24 cellular contexts compared by ENCODE assay signal in the genomic region with DNA sequence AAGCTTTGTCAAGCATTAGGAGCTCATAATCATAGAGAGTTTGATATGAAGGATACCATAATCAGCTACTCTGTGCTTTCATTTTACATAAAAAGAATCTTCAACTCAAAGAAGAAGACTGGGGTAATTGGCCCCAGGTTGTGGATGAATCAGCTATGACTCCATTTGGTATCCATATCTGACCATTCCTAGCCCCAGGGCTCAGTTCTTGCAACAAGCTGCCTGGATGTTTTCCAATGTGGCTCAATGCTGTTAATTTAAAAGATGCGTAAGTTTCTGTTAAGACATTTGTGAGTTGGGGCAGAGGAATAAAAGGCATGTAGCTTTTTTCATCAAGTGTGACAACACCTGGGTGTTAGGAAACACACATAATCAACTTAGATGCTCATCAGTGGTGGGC.
DNase-seq lines count a peak whose midpoint lies in the region; FAIRE-seq and TF ChIP-seq lines count a peak whose summit lies in the region.
"Had no signal": no experiment of that assay in that cellular context is flagged by ENCODE, and none has a peak within 500 bp of the region (broad histone marks: within the 10 kb centered on the region; RNA-seq: fewer than 3 reads in every experiment).

No MANE protein-coding gene starts in this region.

- peaks cover 3% of the 10 kb centered on the region for H3F3A ChIP-seq in SK-N-SH (replicated peaks; ENCODE audit: insufficient read depth)

- no peak for FAIRE-seq in GM19239 (lab: Jason Lieb, UNC)
- FAIRE-seq: endothelial cell of umbilical vein, GM12892, pancreas had no signal

- no peaks in the 10 kb centered on the region for H4K20me1 ChIP-seq in SK-N-SH (ENCODE audit: insufficient read depth)
- H4K20me1 ChIP-seq: BLaER1 treated with 17β-estradiol and CSF1 and Interleukin-3, amounts not matched to agents 10 nM and 100 nM had no signal

- no peak overlapping the region for H3K4me2 ChIP-seq in SK-N-SH
- H3K4me2 ChIP-seq: BLaER1 treated with 17β-estradiol and CSF1 and Interleukin-3, amounts not matched to agents 10 nM and 100 nM; GM23338 had no signal

- H3K27me3 ChIP-seq in SK-N-SH (ENCODE audit: insufficient read depth) (no peaks in the 10 kb centered on the region), Caco-2 (replicated peaks; ENCODE audit: control insufficient read depth, insufficient read depth, low read length) (no peaks in the 10 kb centered on the region), endodermal cell (ENCODE audit: control insufficient read depth, insufficient read depth, low read length, poor library complexity, severe bottlenecking) (no peaks in the 10 kb centered on the region)
- H3K27me3 ChIP-seq: BLaER1 treated with 17β-estradiol and CSF1 and Interleukin-3, amounts not matched to agents 10 nM and 100 nM; colonic mucosa; pancreas; uterus had no signal

- peak overlapping the region; percentile 61 for H2AFZ ChIP-seq in SK-N-SH (ENCODE audit: low read depth)
- H2AFZ ChIP-seq: GM23338 had no signal

- H3K79me2 ChIP-seq in SK-N-SH (ENCODE audit: insufficient read depth), result no peaks in the 10 kb centered on the region

- BruUV-seq in Caco-2 (replicated peaks; lab: Mats Ljungman, UMichigan), result no TSS peak

- POLR2A ChIA-PET in SK-N-SH (lab: Yijun Ruan, JAX) (no interaction called here), Caco-2 (lab: Charles Lee) (no interaction called here)

- no peak for TF ChIP-seq RAD21 in SK-N-SH (IDR thresholded peaks at IDR 0.05; ENCODE audit: low read length)

- CTCF ChIA-PET in SK-N-SH (lab: Yijun Ruan, JAX), result no interaction called here
- CTCF ChIA-PET in Caco-2 (lab: Charles Lee), result interaction anchor here (0.5 kb wide), 1 partner anchor 1200 kb away, joined by 4 read pairs; no protein-coding TSS in a partner anchor

- TF ChIP-seq CTCF in SK-N-SH (IDR thresholded peaks at IDR 0.05) (no peak), Caco-2 (IDR thresholded peaks at IDR 0.05; ENCODE audit: insufficient read depth in 1 of 2, low read depth in 1 of 2, low read length in 1 of 2, severe bottlenecking in 1 of 2, unreplicated experiment in 1 of 2) (no peak), endodermal cell (conservative IDR thresholded peaks at IDR 0.05) (no peak)

- H3K9ac ChIP-seq in SK-N-SH (no peak overlapping the region), endodermal cell (ENCODE audit: extremely low read depth, low read length, poor library complexity, severe bottlenecking) (no peak overlapping the region)
- H3K9ac ChIP-seq: BLaER1 treated with 17β-estradiol and CSF1 and Interleukin-3, amounts not matched to agents 10 nM and 100 nM had no signal

- H3K27ac Mint-ChIP-seq in Caco-2 (ENCODE audit: unreplicated experiment) (no peak overlapping the region), endodermal cell (no peak overlapping the region)
- H3K27ac Mint-ChIP-seq: activated CD4-positive, alpha-beta memory T cell treated with anti-CD3 and anti-CD28 coated beads for 36 hours; GM23338 had no signal

- no peaks in the 10 kb centered on the region for H3K36me3 ChIP-seq in SK-N-SH (replicated peaks in 1 of 2; ENCODE audit: control insufficient read depth in 1 of 2, insufficient read depth in 2 of 2, low read length in 1 of 2)
- no peaks in the 10 kb centered on the region for H3K36me3 ChIP-seq in Caco-2 (ENCODE audit: control insufficient read depth, insufficient read depth, low read length)
- H3K36me3 ChIP-seq in endodermal cell (ENCODE audit: control insufficient read depth, insufficient read depth, low read length), result no peaks in the 10 kb centered on the region
- H3K36me3 ChIP-seq: BLaER1 treated with 17β-estradiol and CSF1 and Interleukin-3, amounts not matched to agents 10 nM and 100 nM; colonic mucosa; pancreas; uterus had no signal

- H3K4me1 Mint-ChIP-seq in Caco-2 (ENCODE audit: low read depth, unreplicated experiment) (no peaks in the 10 kb centered on the region), endodermal cell (peaks cover 13% of the 10 kb centered on the region)

- H3K27ac ChIP-seq in SK-N-SH (ENCODE audit: low read depth in 2 of 2, low read length in 1 of 2) (peak overlapping the region in 1 of 2 experiments; percentile 24; a peak in 1 of 4 replicates), endodermal cell (ENCODE audit: low read depth, low read length) (no peak overlapping the region)
- H3K27ac ChIP-seq: BLaER1 treated with 17β-estradiol and CSF1 and Interleukin-3, amounts not matched to agents 10 nM and 100 nM; colonic mucosa; HL-60; pancreas; skin epidermis; uterus; VCaP had no signal

- DNase-seq in GM04504 (ENCODE audit: low read depth) (peak; percentile 92), SK-N-SH (no peak), fibroblast of gingiva (ENCODE audit: low read depth) (peak; percentile 73), skeletal muscle cell (ENCODE audit: low read depth) (peak; percentile 25), Caco-2 (no peak), endodermal cell (no peak), GM19239 (ENCODE audit: insufficient read length, low spot score) (no peak)
- DNase-seq: activated CD4-positive, alpha-beta memory T cell treated with anti-CD3 and anti-CD28 coated beads for 36 hours; activated naive CD4-positive, alpha-beta T cell treated with Interleukin-2 at 50 U/mL for 16 hours; colonic mucosa; GF-D8; head of caudate nucleus; NCI-H2081; NCI-H510A; pancreas; stimulated activated CD4-positive, alpha-beta T cell treated with anti-CD3 and anti-CD28 coated beads, Interleukin-2, amount 100 ng/mL, for 48 hours; uterus had no signal

- H3K27me3 Mint-ChIP-seq in Caco-2 (ENCODE audit: insufficient read depth, unreplicated experiment), result no peaks in the 10 kb centered on the region
- peaks cover under 1% of the 10 kb centered on the region for H3K27me3 Mint-ChIP-seq in endodermal cell (ENCODE audit: insufficient read depth)
- H3K27me3 Mint-ChIP-seq: activated CD4-positive, alpha-beta memory T cell treated with anti-CD3 and anti-CD28 coated beads for 36 hours had no signal

- no peak overlapping the region for H3K4me3 Mint-ChIP-seq in Caco-2 (ENCODE audit: unreplicated experiment)
- no peak overlapping the region for H3K4me3 Mint-ChIP-seq in endodermal cell
- H3K4me3 Mint-ChIP-seq: activated CD4-positive, alpha-beta memory T cell treated with anti-CD3 and anti-CD28 coated beads for 36 hours; GM23338 had no signal

- H3K4me3 ChIP-seq in SK-N-SH (ENCODE audit: low read depth in 2 of 2, low read length in 1 of 2), result peak overlapping the region in 1 of 2 experiments; percentile 13; a peak in 1 of 4 replicates
- H3K4me3 ChIP-seq in skeletal muscle cell (ENCODE audit: low read depth, low read length), result no peak overlapping the region
- H3K4me3 ChIP-seq in Caco-2 (ENCODE audit: low read depth, low read length), result no peak overlapping the region
- no peak overlapping the region for H3K4me3 ChIP-seq in endodermal cell (ENCODE audit: low read length)
- H3K4me3 ChIP-seq: BLaER1 treated with 17β-estradiol and CSF1 and Interleukin-3, amounts not matched to agents 10 nM and 100 nM; colonic mucosa; GM23338; pancreas; skin epidermis; uterus had no signal

- no peaks in the 10 kb centered on the region for H3K9me2 ChIP-seq in SK-N-SH

- intact Hi-C loops in Caco-2 (cut with micrococcal nuclease; ENCODE audit: unreplicated experiment), result no loop called here

- H3K4me1 ChIP-seq in SK-N-SH (ENCODE audit: control insufficient read depth in 1 of 2, insufficient read depth in 2 of 2, low read depth in 1 of 2, low read length in 1 of 2) (peaks cover 0 to 5% of the 10 kb centered on the region in 2 experiments; a peak in 1 of 4 replicates), Caco-2 (no peaks in the 10 kb centered on the region), endodermal cell (ENCODE audit: control insufficient read depth, insufficient read depth, low read length) (peaks cover 12% of the 10 kb centered on the region)
- H3K4me1 ChIP-seq: colonic mucosa, pancreas, uterus had no signal

- H3K9me3 Mint-ChIP-seq in Caco-2 (ENCODE audit: unreplicated experiment) (no peaks in the 10 kb centered on the region), endodermal cell (peaks cover 3% of the 10 kb centered on the region)
- H3K9me3 Mint-ChIP-seq: activated CD4-positive, alpha-beta memory T cell treated with anti-CD3 and anti-CD28 coated beads for 36 hours; GM23338 had no signal

- H3K9me3 ChIP-seq in SK-N-SH (no peaks in the 10 kb centered on the region), Caco-2 (no peaks in the 10 kb centered on the region), endodermal cell (ENCODE audit: control insufficient read depth, low read length) (no peaks in the 10 kb centered on the region)
- H3K9me3 ChIP-seq: BLaER1 treated with 17β-estradiol and CSF1 and Interleukin-3, amounts not matched to agents 10 nM and 100 nM; colonic mucosa; pancreas; uterus had no signal

- no peak for TF ChIP-seq EP300 in SK-N-SH (IDR thresholded peaks at IDR 0.05; ENCODE audit: borderline replicate concordance in 1 of 2, low read depth in 1 of 2, low read length in 1 of 2)

- 56% methylated on average over 1 of the region's 1 CpG for WGBS in SK-N-SH (ENCODE audit: low lambda C conversion rate)
- 97 to 100% methylated on average over 1 of the region's 1 CpG for WGBS in endodermal cell (ENCODE audit: insufficient coverage in 1 of 2, insufficient read length in 1 of 2), 2 experiments

- H3K36me3 Mint-ChIP-seq in Caco-2 (ENCODE audit: insufficient read depth, unreplicated experiment) (no peaks in the 10 kb centered on the region), endodermal cell (ENCODE audit: low read depth) (no peaks in the 10 kb centered on the region)
- H3K36me3 Mint-ChIP-seq: activated CD4-positive, alpha-beta memory T cell treated with anti-CD3 and anti-CD28 coated beads for 36 hours had no signal

Comparison
In these comparisons a context has a peak if more than half of its experiments do, and no peak if none do; other contexts are left out.
1. DNase-seq: peak in GM04504 (single experiment), fibroblast of gingiva (single experiment) and skeletal muscle cell (single experiment); none in SK-N-SH (single experiment), Caco-2 (0 of 2), endodermal cell (single experiment) and GM19239 (single experiment).